Comparison of ENCODE assay signal across 1 cellular context in genomic region chr1:22338071-22338765, GRCh38.
TF ChIP-seq lines count a peak whose summit lies in the region.

No MANE protein-coding gene starts in this region.

TF ChIP-seq in HepG2, 621 proteins besides CTCF, POLR2A, EP300 and RAD21 (continued from another document):
- TF ChIP-seq TERF1 (CRISPR knock-in tag; IDR thresholded peaks at IDR 0.05) (no peak), CREB1 (IDR thresholded peaks at IDR 0.05) (peak; percentile 92), CREB1 (CRISPR knock-in tag; IDR thresholded peaks at IDR 0.05) (no peak), BRF2 (CRISPR knock-in tag; IDR thresholded peaks at IDR 0.05) (no peak), ZNF678 (CRISPR knock-in tag; IDR thresholded peaks at IDR 0.05) (no peak), ZNF576 (CRISPR knock-in tag; IDR thresholded peaks at IDR 0.05) (no peak), SRSF4 (IDR thresholded peaks at IDR 0.05; ENCODE audit: low read depth, low read length, poor library complexity, severe bottlenecking) (no peak), HIC2 (CRISPR knock-in tag; IDR thresholded peaks at IDR 0.05; ENCODE audit: low read depth) (no peak), ZNF354B (CRISPR knock-in tag; IDR thresholded peaks at IDR 0.05) (no peak), HBP1 (CRISPR knock-in tag; IDR thresholded peaks at IDR 0.05; ENCODE audit: low read depth) (no peak), ZFP1 (CRISPR knock-in tag; IDR thresholded peaks at IDR 0.05) (no peak)
- TF ChIP-seq, protein P1, sequence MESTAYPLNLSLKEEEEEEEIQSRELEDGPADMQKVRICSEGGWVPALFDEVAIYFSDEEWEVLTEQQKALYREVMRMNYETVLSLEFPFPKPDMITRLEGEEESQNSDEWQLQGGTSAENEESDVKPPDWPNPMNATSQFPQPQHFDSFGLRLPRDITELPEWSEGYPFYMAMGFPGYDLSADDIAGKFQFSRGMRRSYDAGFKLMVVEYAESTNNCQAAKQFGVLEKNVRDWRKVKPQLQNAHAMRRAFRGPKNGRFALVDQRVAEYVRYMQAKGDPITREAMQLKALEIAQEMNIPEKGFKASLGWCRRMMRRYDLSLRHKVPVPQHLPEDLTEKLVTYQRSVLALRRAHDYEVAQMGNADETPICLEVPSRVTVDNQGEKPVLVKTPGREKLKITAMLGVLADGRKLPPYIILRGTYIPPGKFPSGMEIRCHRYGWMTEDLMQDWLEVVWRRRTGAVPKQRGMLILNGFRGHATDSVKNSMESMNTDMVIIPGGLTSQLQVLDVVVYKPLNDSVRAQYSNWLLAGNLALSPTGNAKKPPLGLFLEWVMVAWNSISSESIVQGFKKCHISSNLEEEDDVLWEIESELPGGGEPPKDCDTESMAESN (CRISPR knock-in tag; conservative IDR thresholded peaks at IDR 0.05), result no peak
TF ChIP-seq in HepG2: peak in this region for 2.
